24 cellular contexts compared by ENCODE assay signal in the genomic region with DNA sequence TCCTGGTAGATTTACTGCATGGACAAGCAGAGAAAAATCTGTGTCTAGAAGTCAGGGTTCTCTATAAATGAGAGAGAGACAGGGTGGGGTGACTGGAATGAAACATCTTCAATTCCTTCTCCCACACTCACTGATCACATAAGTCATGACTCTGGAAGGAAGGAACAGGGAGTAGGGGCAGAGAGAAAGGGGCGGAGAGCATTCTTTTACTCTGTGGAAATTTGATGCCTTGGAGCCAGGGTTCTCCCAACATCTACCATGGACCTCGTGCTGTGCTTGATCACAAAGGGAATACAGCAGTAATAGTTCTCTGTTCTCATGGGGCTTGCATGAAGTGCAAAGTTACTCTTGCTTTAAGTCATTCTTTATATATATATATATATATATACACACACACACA. TPM values are rescaled to one million over a fixed set of nuclear protein-coding genes. Genes with fewer than 3 reads are reported as not detected.
"Had no signal": no experiment of that assay in that cellular context is flagged by ENCODE, and none has a peak within 500 bp of the region (broad histone marks: within the 10 kb centered on the region; RNA-seq: fewer than 3 reads in every experiment).

No MANE protein-coding gene starts in this region.

- H3K4me3 Mint-ChIP-seq: effector memory CD8-positive, alpha-beta T cell; natural killer cell treated with Interleukin-12 subunit alpha and Interleukin-12 subunit beta and Interleukin-15 and Interleukin-18, amount 100 ng/mL, for 72 hours; neural crest cell; stimulated activated naive B cell treated with anti-CD40 and anti-IgM and Interleukin-4, amounts not matched to agents 10 μg/mL and 1 μg/mL and 100 μg/mL, for 72 hours; stimulated activated naive CD8-positive, alpha-beta T cell treated with anti-CD3 and anti-CD28 coated beads, Interleukin-15, Interleukin-2, amounts not matched to agents 100 ng/mL and 50 ng/mL, for 24 hours had no signal

- H3K27me3 ChIP-seq: right lobe of liver, tibial nerve, upper lobe of left lung had no signal

- H2AFZ ChIP-seq: parathyroid adenoma had no signal

- H3K79me2 ChIP-seq: parathyroid adenoma had no signal

- H3K27ac ChIP-seq: coronary artery, left ventricle myocardium inferior, lower lobe of right lung, parathyroid adenoma, right lobe of liver, thoracic aorta, tibial nerve, upper lobe of left lung had no signal

- H3K4me3 ChIP-seq: coronary artery, left ventricle myocardium inferior, lower lobe of right lung, right lobe of liver, thoracic aorta, tibial nerve, upper lobe of left lung had no signal

- H3K9ac ChIP-seq: parathyroid adenoma had no signal

- DNase-seq: dermis blood vessel endothelial cell; effector memory CD8-positive, alpha-beta T cell; hypothalamus; left cardiac atrium; left ventricle myocardium inferior; lower lobe of right lung; right lobe of liver; small intestine; stimulated activated CD4-positive, alpha-beta T cell treated with anti-CD3 and anti-CD28 coated beads, Interleukin-15, amount 100 ng/mL, for 24 hours; stimulated activated CD4-positive, alpha-beta T cell treated with anti-CD3 and anti-CD28 coated beads, Interleukin-2, amount 100 ng/mL, for 48 hours; stimulated activated naive B cell treated with anti-CD40 and anti-IgM and Interleukin-4, amounts not matched to agents 10 μg/mL and 1 μg/mL and 100 μg/mL, for 72 hours; upper lobe of left lung had no signal

- ATAC-seq: effector memory CD8-positive, alpha-beta T cell; left cardiac atrium; lower lobe of right lung; natural killer cell treated with Interleukin-12 subunit alpha and Interleukin-12 subunit beta and Interleukin-15 and Interleukin-18, amount 100 ng/mL, for 72 hours; right lobe of liver; stimulated activated naive B cell treated with anti-CD40 and anti-IgM and Interleukin-4, amounts not matched to agents 10 μg/mL and 1 μg/mL and 100 μg/mL, for 72 hours had no signal

- H3K27ac Mint-ChIP-seq: effector memory CD8-positive, alpha-beta T cell; natural killer cell treated with Interleukin-12 subunit alpha and Interleukin-12 subunit beta and Interleukin-15 and Interleukin-18, amount 100 ng/mL, for 72 hours; progenitor cell of endocrine pancreas; stimulated activated naive B cell treated with anti-CD40 and anti-IgM and Interleukin-4, amounts not matched to agents 10 μg/mL and 1 μg/mL and 100 μg/mL, for 72 hours; stimulated activated naive CD8-positive, alpha-beta T cell treated with anti-CD3 and anti-CD28 coated beads, Interleukin-15, Interleukin-2, amounts not matched to agents 100 ng/mL and 50 ng/mL, for 24 hours had no signal

- H3K36me3 ChIP-seq: left ventricle myocardium inferior, lower lobe of right lung, right lobe of liver, thoracic aorta, tibial nerve, upper lobe of left lung had no signal

- H3K9me3 ChIP-seq: left ventricle myocardium inferior, lower lobe of right lung, right lobe of liver, thoracic aorta, tibial nerve, upper lobe of left lung had no signal

- H3K4me1 Mint-ChIP-seq: stimulated activated naive B cell treated with anti-CD40 and anti-IgM and Interleukin-4, amounts not matched to agents 10 μg/mL and 1 μg/mL and 100 μg/mL, for 72 hours had no signal

- FAIRE-seq: endometrium, frontal cortex, islet of Langerhans, small intestine, urothelium cell line had no signal

- H3K36me3 Mint-ChIP-seq: natural killer cell treated with Interleukin-12 subunit alpha and Interleukin-12 subunit beta and Interleukin-15 and Interleukin-18, amount 100 ng/mL, for 72 hours; stimulated activated naive B cell treated with anti-CD40 and anti-IgM and Interleukin-4, amounts not matched to agents 10 μg/mL and 1 μg/mL and 100 μg/mL, for 72 hours had no signal

- H3K9me3 Mint-ChIP-seq: neural crest cell had no signal

- H3K4me1 ChIP-seq: left ventricle myocardium inferior, lower lobe of right lung, parathyroid adenoma, right lobe of liver, tibial nerve, upper lobe of left lung had no signal

RNA-seq across cellular contexts. Expression of a gene that starts 42.9 kb away (rescaled TPM):
- total RNA-seq: natural killer cell treated with Interleukin-12 subunit alpha and Interleukin-12 subunit beta and Interleukin-15 and Interleukin-18, amount 100 ng/mL, for 72 hours had no signal
